1 cellular context compared by ENCODE assay signal in the genomic region with DNA sequence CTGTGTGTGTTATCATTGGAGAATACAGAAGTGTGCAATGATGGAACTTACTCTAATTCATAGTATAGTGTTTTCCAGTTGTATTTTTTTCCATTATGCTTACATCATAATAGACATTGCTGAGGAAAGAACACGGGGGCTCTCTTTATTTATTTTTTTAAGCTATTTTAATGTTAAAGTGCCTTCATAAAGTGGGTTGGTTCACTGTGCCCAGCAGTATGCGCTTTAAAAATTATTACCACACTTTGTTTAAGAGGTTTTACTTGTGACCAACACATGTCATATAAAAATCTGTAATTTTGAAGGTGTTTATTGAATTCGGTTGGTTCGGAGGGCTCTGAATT.
TF ChIP-seq lines count a peak whose summit lies in the region.

No MANE protein-coding gene starts in this region.

TF ChIP-seq in K562, 482 proteins besides CTCF, POLR2A, EP300 and RAD21 (continued from another document):
- TF ChIP-seq, protein P1, sequence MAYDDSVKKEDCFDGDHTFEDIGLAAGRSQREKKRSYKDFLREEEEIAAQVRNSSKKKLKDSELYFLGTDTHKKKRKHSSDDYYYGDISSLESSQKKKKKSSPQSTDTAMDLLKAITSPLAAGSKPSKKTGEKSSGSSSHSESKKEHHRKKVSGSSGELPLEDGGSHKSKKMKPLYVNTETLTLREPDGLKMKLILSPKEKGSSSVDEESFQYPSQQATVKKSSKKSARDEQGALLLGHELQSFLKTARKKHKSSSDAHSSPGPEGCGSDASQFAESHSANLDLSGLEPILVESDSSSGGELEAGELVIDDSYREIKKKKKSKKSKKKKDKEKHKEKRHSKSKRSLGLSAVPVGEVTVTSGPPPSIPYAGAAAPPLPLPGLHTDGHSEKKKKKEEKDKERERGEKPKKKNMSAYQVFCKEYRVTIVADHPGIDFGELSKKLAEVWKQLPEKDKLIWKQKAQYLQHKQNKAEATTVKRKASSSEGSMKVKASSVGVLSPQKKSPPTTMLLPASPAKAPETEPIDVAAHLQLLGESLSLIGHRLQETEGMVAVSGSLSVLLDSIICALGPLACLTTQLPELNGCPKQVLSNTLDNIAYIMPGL (CRISPR knock-in tag; IDR thresholded peaks at IDR 0.05) = no peak
- TF ChIP-seq ZNF830 (CRISPR knock-in tag; IDR thresholded peaks at IDR 0.05) (no peak), CBFB (CRISPR knock-in tag; IDR thresholded peaks at IDR 0.05) (no peak), GATAD2B (IDR thresholded peaks at IDR 0.05; ENCODE audit: borderline replicate concordance) (no peak), SAP30 (IDR thresholded peaks at IDR 0.05; ENCODE audit: borderline replicate concordance, insufficient read depth, low read depth, low read length, poor library complexity, severe bottlenecking) (no peak)
